1 cellular context compared by ENCODE assay signal in genomic region chr21:35136106-35136505, GRCh38.
TF ChIP-seq lines count a peak whose summit lies in the region.

No MANE protein-coding gene starts in this region.

TF ChIP-seq in K562, 482 proteins besides CTCF, POLR2A, EP300 and RAD21 (continued from another document):
- TF ChIP-seq YY1 (IDR thresholded peaks at IDR 0.05; ENCODE audit: borderline replicate concordance in 1 of 3, control insufficient read depth in 1 of 3, extremely low read depth in 1 of 3, insufficient read depth in 3 of 3, insufficient read length in 1 of 3, insufficient replicate concordance in 2 of 3, low read depth in 1 of 3, low read length in 2 of 3): no peak
- TF ChIP-seq PYGO2 (tag; IDR thresholded peaks at IDR 0.05): no peak
- no peak for TF ChIP-seq BMI1 (IDR thresholded peaks at IDR 0.05; ENCODE audit: low read length)
- no peak for TF ChIP-seq KHSRP (IDR thresholded peaks at IDR 0.05)
- no peak for TF ChIP-seq ZNF24 (IDR thresholded peaks at IDR 0.05)
- no peak for TF ChIP-seq CAMTA2 (CRISPR knock-in tag; conservative IDR thresholded peaks at IDR 0.05)
- no peak for TF ChIP-seq SMAD2 (IDR thresholded peaks at IDR 0.05; ENCODE audit: low read depth, low read length)
- TF ChIP-seq HMBOX1 (IDR thresholded peaks at IDR 0.05): no peak
- TF ChIP-seq NFATC3 (IDR thresholded peaks at IDR 0.05): no peak
- no peak for TF ChIP-seq ARHGAP35 (IDR thresholded peaks at IDR 0.05; ENCODE audit: partially characterized antibody)
- TF ChIP-seq ARID4B (CRISPR knock-in tag; IDR thresholded peaks at IDR 0.05): no peak
- TF ChIP-seq LCOR (CRISPR knock-in tag; IDR thresholded peaks at IDR 0.05): no peak
- no peak for TF ChIP-seq PRDM10 (IDR thresholded peaks at IDR 0.05; ENCODE audit: partially characterized antibody)
TF ChIP-seq in K562: peak in this region for 0.
